In genomic region chr2:100197643-100198153, GRCh38 we compare ENCODE assay signal across 8 cellular contexts. TPM values are rescaled to one million over a fixed set of nuclear protein-coding genes. Genes with fewer than 3 reads are reported as not detected.
DNase-seq lines count a peak whose midpoint lies in the region; ATAC-seq and TF ChIP-seq lines count a peak whose summit lies in the region.
"Had no signal": no experiment of that assay in that cellular context is flagged by ENCODE, and none has a peak within 500 bp of the region (broad histone marks: within the 10 kb centered on the region; RNA-seq: fewer than 3 reads in every experiment).

No MANE protein-coding gene starts in this region.

- H3K9me3 ChIP-seq in SJCRH30 (replicated peaks) (no peaks in the 10 kb centered on the region), esophagus squamous epithelium (no peaks in the 10 kb centered on the region), mucosa of stomach (ENCODE audit: control insufficient read depth, low read length) (no peaks in the 10 kb centered on the region), upper lobe of right lung (no peaks in the 10 kb centered on the region)

- H3K36me3 ChIP-seq in SJCRH30, result no peaks in the 10 kb centered on the region
- no peaks in the 10 kb centered on the region for H3K36me3 ChIP-seq in esophagus squamous epithelium
- H3K36me3 ChIP-seq in mucosa of stomach (ENCODE audit: control insufficient read depth, insufficient read depth, low read length), result no peaks in the 10 kb centered on the region
- H3K36me3 ChIP-seq in upper lobe of right lung, result no peaks in the 10 kb centered on the region

- H3K4me1 Mint-ChIP-seq in stimulated activated memory B cell treated with anti-CD40 and anti-IgM and Interleukin-4, amounts not matched to agents 10 μg/mL and 1 μg/mL and 100 μg/mL, for 72 hours, result no peaks in the 10 kb centered on the region

- H3K4me3 ChIP-seq in SJCRH30 (no peak overlapping the region), esophagus squamous epithelium (peak overlapping the region in 1 of 4 donors; percentile 18), mucosa of stomach (ENCODE audit: low read length) (no peak overlapping the region), upper lobe of right lung (no peak overlapping the region)

- H3K36me3 Mint-ChIP-seq in stimulated activated memory B cell treated with anti-CD40 and anti-IgM and Interleukin-4, amounts not matched to agents 10 μg/mL and 1 μg/mL and 100 μg/mL, for 72 hours, result no peaks in the 10 kb centered on the region

- intact Hi-C loops in esophagus squamous epithelium (cut with DNase I), result no loop called here
- intact Hi-C loops in upper lobe of right lung (cut with DNase I), result no loop called here

- 22 to 26% methylated on average over 6 to 8 of the region's 8 CpGs for WGBS in esophagus squamous epithelium, 2 donors

- DNase-seq in SJCRH30 (peak; percentile 84 to 89), esophagus squamous epithelium (lab: John Stamatoyannopoulos, UW) (no peak), upper lobe of right lung (peak; percentile 88), SIG-M5 (lab: John Stamatoyannopoulos, UW) (no peak), KG1 (lab: John Stamatoyannopoulos, UW) (no peak)
- DNase-seq: NCI-H1048 had no signal

- peaks cover 18% of the 10 kb centered on the region for H3K27me3 Mint-ChIP-seq in stimulated activated memory B cell treated with anti-CD40 and anti-IgM and Interleukin-4, amounts not matched to agents 10 μg/mL and 1 μg/mL and 100 μg/mL, for 72 hours

- no peak overlapping the region for H3K4me3 Mint-ChIP-seq in stimulated activated memory B cell treated with anti-CD40 and anti-IgM and Interleukin-4, amounts not matched to agents 10 μg/mL and 1 μg/mL and 100 μg/mL, for 72 hours

- H3K9ac ChIP-seq in mucosa of stomach (ENCODE audit: low read length), result peak overlapping the region; percentile 1

- H3K27ac ChIP-seq in SJCRH30, result peak overlapping the region; percentile 83
- peak overlapping the region; percentile 61 to 88 (median 83) for H3K27ac ChIP-seq in esophagus squamous epithelium
- H3K27ac ChIP-seq in upper lobe of right lung, result peak overlapping the region; percentile 78

- TF ChIP-seq CTCF in esophagus squamous epithelium (IDR thresholded peaks at IDR 0.05) (no peak), upper lobe of right lung (IDR thresholded peaks at IDR 0.05) (no peak)

- peak; percentile 82 for ATAC-seq in upper lobe of right lung
- no peak for ATAC-seq in stimulated activated memory B cell treated with anti-CD40 and anti-IgM and Interleukin-4, amounts not matched to agents 10 μg/mL and 1 μg/mL and 100 μg/mL, for 72 hours

- no peak for TF ChIP-seq POLR2A in esophagus squamous epithelium (IDR thresholded peaks at IDR 0.05)

- H3K27me3 ChIP-seq in SJCRH30 (no peaks in the 10 kb centered on the region), esophagus squamous epithelium (no peaks in the 10 kb centered on the region), mucosa of stomach (ENCODE audit: control insufficient read depth, insufficient read depth, low read length) (no peaks in the 10 kb centered on the region), upper lobe of right lung (no peaks in the 10 kb centered on the region)

- H3K27ac Mint-ChIP-seq in stimulated activated memory B cell treated with anti-CD40 and anti-IgM and Interleukin-4, amounts not matched to agents 10 μg/mL and 1 μg/mL and 100 μg/mL, for 72 hours, result no peak overlapping the region

- peaks cover 14% of the 10 kb centered on the region for H3K4me1 ChIP-seq in SJCRH30
- H3K4me1 ChIP-seq in esophagus squamous epithelium, result peaks cover 0 to 25% (median 23%) of the 10 kb centered on the region in 3 donors
- peaks cover 26% of the 10 kb centered on the region for H3K4me1 ChIP-seq in mucosa of stomach (ENCODE audit: control insufficient read depth, insufficient read depth, low read length)
- peaks cover 52% of the 10 kb centered on the region for H3K4me1 ChIP-seq in upper lobe of right lung

- H3K9me3 Mint-ChIP-seq in stimulated activated memory B cell treated with anti-CD40 and anti-IgM and Interleukin-4, amounts not matched to agents 10 μg/mL and 1 μg/mL and 100 μg/mL, for 72 hours, result peaks cover 5% of the 10 kb centered on the region

RNA-seq across cellular contexts. Expression of gene AFF3, which starts 55.3 kb away (rescaled TPM):
- total RNA-seq in SJCRH30 (2014; rRNA removed; shearing (Covaris generic)), result not detected in 2 replicates
- total RNA-seq in esophagus squamous epithelium, result 1 to 10 TPM; 1.2 to 9.7 (median 3.8) TPM
- total RNA-seq in upper lobe of right lung, result 44.6 TPM

Comparison
In these comparisons a context has a peak if more than half of its experiments do, and no peak if none do; other contexts are left out.
1. DNase-seq: peak in SJCRH30 (2 of 2) and upper lobe of right lung (single experiment); none in esophagus squamous epithelium (single experiment), SIG-M5 (single experiment) and KG1 (single experiment).
2. Peak in every context shown above with its lines, with median percentiles within 50 percentile points of each other: H3K27ac ChIP-seq.